15 cellular contexts compared by ENCODE assay signal in the genomic region with DNA sequence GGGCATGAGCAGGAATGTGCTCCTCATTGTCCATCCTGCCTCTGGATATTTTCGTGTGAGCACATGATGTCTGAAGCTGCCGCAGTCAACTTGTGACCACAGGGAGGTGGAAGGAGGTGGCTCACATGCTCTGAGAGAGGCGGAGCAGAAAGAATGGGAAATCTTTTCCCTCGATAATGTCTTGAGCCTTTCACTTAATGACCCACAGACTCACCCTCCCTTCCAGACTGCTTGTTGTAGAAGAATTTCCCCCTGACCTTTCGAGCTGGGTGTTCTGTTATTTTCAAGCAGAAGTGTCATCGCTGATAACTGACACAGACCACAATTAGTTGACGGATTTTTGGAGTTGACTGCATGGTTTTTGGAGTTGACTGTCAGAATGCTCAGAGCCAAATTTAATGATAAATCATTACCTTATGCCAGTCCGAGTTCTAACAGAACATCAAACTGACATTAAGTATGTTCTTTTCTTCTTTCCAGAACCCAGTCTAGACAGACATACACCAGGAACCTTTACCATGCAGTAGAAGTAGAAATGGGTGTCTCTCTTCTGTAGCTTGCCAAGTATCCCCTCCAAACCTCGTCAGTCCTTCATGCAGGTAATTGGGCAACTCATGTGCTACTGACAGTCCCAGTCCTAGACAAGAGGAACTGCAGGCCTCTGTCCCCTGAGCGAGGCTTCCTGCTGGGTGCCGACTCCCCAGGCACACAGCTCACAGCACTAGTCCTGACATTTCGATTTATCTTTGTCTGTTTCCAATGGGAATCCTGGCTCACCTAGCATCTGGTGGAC. TPM values are rescaled to one million over a fixed set of nuclear protein-coding genes. Genes with fewer than 3 reads are reported as not detected.
DNase-seq lines count a peak whose midpoint lies in the region; ATAC-seq and TF ChIP-seq lines count a peak whose summit lies in the region.
"Had no signal": no experiment of that assay in that cellular context is flagged by ENCODE, and none has a peak within 500 bp of the region (broad histone marks: within the 10 kb centered on the region; RNA-seq: fewer than 3 reads in every experiment).

No MANE protein-coding gene starts in this region.

- no peak for TF ChIP-seq EP300 in gastroesophageal sphincter (IDR thresholded peaks at IDR 0.05)

- H3K36me3 ChIP-seq in breast epithelium, result no peaks in the 10 kb centered on the region
- no peaks in the 10 kb centered on the region for H3K36me3 ChIP-seq in gastroesophageal sphincter

- DNase-seq in Right ventricle myocardium inferior (ENCODE audit: missing footprints) (no peak), cardiac septum (ENCODE audit: low spot score) (no peak), breast epithelium (ENCODE audit: low spot score in 2 of 2) (peak in 1 of 2 donors; percentile 29), iris pigment epithelial cell (ENCODE audit: low read depth) (peak; percentile 80), NCI-H446 treated with DMSO at 0.1 percent for 48 hours (lab: John Stamatoyannopoulos, UW) (no peak)
- DNase-seq: ACHN; activated CD4-positive, alpha-beta T cell treated with anti-CD3 and anti-CD28 coated beads for 36 hours; activated naive CD4-positive, alpha-beta T cell; glutamatergic neuron; mucosa of descending colon; NCI-H2029 treated with DMSO at 0.1 percent for 48 hours had no signal

- TF ChIP-seq CTCF in breast epithelium (IDR thresholded peaks at IDR 0.05) (no peak), gastroesophageal sphincter (IDR thresholded peaks at IDR 0.05) (no peak)

- intact Hi-C loops in Right ventricle myocardium inferior (cut with DNase I) (no loop called here), cardiac septum (cut with DNase I) (no loop called here), breast epithelium (cut with DNase I; ENCODE audit: low total_unique reads) (no loop called here)

- H3K4me1 ChIP-seq in breast epithelium, result no peaks in the 10 kb centered on the region
- no peaks in the 10 kb centered on the region for H3K4me1 ChIP-seq in gastroesophageal sphincter

- 54 to 87% methylated on average over 9 of the region's 12 CpGs for WGBS in gastroesophageal sphincter (ENCODE audit: low coverage in 1 of 2), 2 donors

- ATAC-seq in Right ventricle myocardium inferior (peak; percentile 75), gastroesophageal sphincter (no peak), HG03135 (IDR thresholded peaks at IDR 0.05; ENCODE audit: unreplicated experiment) (no peak), HG02763 (IDR thresholded peaks at IDR 0.05; ENCODE audit: unreplicated experiment) (no peak)
- ATAC-seq: activated CD4-positive, alpha-beta T cell treated with anti-CD3 and anti-CD28 coated beads for 36 hours; mucosa of descending colon had no signal

- H3K4me3 ChIP-seq in breast epithelium, result peak overlapping the region in 1 of 3 donors; percentile 35
- H3K4me3 ChIP-seq in gastroesophageal sphincter, result no peak overlapping the region
- H3K4me3 ChIP-seq: mucosa of descending colon, skin epidermis had no signal

- TF ChIP-seq POLR2A in breast epithelium (IDR thresholded peaks at IDR 0.05) (no peak), gastroesophageal sphincter (IDR thresholded peaks at IDR 0.05) (no peak)

- H3K27ac ChIP-seq in breast epithelium (peak overlapping the region; percentile 46 to 54), gastroesophageal sphincter (no peak overlapping the region)

- no peaks in the 10 kb centered on the region for H3K27me3 ChIP-seq in breast epithelium
- no peaks in the 10 kb centered on the region for H3K27me3 ChIP-seq in gastroesophageal sphincter

- no peaks in the 10 kb centered on the region for H3K9me3 ChIP-seq in breast epithelium
- H3K9me3 ChIP-seq in gastroesophageal sphincter, result no peaks in the 10 kb centered on the region
- H3K9me3 ChIP-seq: mucosa of descending colon had no signal

RNA-seq across cellular contexts. Expression of gene RTTN, which starts 29.4 kb away (rescaled TPM):
- 9.4 TPM for total RNA-seq in Right ventricle myocardium inferior
- 12.2 TPM for total RNA-seq in cardiac septum
- 10 to 100 TPM; 14.7 to 35.0 (median 29.8) TPM for total RNA-seq in breast epithelium
- 10 to 100 TPM in 2 of 4 donors, 1 to 10 TPM in 2; 5.2 to 27.9 (median 10.5) TPM for total RNA-seq in gastroesophageal sphincter

RNA-seq across cellular contexts. Expression of gene SOCS6, which starts 54.0 kb away (rescaled TPM):
- total RNA-seq in Right ventricle myocardium inferior (21.8 TPM), cardiac septum (22.8 TPM), breast epithelium (10 to 100 TPM; 17.9 to 32.9 (median 20.6) TPM), gastroesophageal sphincter (10 to 100 TPM; 21.5 to 25.3 (median 23.6) TPM)

Comparison
In these comparisons a context has a peak if more than half of its experiments do, and no peak if none do; other contexts are left out.
1. H3K27ac ChIP-seq: peak in breast epithelium (2 of 2); none in gastroesophageal sphincter (0 of 4).